ENCODE assay signal across 1 cellular context in the genomic region with DNA sequence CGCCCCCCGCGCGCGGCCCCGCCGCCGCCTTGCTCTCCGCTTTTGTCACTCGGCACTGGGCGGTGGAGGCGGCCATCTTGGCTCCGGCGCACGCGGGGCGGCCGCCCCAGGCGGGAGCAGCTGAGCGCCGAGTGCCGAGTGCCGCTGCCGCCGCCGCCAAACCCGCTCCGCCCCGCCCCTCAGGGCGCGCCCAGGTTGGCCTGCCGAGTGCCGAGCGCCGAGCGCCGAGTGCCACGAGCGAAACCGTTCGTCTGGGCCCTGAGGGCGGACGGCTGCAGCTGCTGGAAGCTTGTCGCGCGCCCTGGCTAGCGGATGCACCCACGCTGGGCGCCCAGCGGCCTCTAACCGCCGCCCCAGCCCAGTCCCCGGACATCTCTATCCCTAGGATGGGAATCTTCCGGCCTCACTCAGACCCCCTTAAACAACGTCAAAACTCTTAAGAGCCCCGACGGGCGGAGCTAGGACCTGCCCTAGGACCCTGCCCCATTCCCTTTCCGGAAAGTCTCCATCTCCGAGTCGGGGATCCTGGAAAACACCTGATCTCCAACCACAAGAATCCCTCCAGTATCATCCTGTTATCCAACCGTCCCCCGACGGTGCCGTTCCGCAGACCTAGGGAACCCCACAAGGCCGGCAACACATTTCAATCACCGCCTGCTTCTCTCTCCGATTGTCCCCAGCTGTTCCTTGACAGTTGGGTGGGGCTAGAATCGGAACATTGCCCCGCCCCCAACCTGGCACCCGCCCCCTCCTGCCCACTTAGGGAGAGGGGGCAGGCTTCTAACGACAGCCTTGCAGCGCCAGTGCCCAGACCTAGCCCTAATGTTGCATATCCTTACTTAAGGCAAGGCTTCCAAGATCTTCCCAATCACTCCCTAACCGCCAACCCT.
A peak's percentile ranks its signal among the peaks of the same experiment; 100 is the strongest.
TF ChIP-seq lines count a peak whose summit lies in the region.

No MANE protein-coding gene starts in this region.

TF ChIP-seq in HCT116, 20 proteins besides CTCF, POLR2A, EP300 and RAD21:
- TF ChIP-seq, protein P1, sequence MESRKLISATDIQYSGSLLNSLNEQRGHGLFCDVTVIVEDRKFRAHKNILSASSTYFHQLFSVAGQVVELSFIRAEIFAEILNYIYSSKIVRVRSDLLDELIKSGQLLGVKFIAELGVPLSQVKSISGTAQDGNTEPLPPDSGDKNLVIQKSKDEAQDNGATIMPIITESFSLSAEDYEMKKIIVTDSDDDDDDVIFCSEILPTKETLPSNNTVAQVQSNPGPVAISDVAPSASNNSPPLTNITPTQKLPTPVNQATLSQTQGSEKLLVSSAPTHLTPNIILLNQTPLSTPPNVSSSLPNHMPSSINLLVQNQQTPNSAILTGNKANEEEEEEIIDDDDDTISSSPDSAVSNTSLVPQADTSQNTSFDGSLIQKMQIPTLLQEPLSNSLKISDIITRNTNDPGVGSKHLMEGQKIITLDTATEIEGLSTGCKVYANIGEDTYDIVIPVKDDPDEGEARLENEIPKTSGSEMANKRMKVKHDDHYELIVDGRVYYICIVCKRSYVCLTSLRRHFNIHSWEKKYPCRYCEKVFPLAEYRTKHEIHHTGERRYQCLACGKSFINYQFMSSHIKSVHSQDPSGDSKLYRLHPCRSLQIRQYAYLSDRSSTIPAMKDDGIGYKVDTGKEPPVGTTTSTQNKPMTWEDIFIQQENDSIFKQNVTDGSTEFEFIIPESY (IDR thresholded peaks at IDR 0.05; ENCODE audit: extremely low read depth, insufficient replicate concordance, low read length): no peak
- peak; percentile 72 for TF ChIP-seq SP1 (IDR thresholded peaks at IDR 0.05; ENCODE audit: low read depth)
- TF ChIP-seq ZNF274 (IDR thresholded peaks at IDR 0.05; ENCODE audit: low read depth, low read length): no peak
- TF ChIP-seq SRF (IDR thresholded peaks at IDR 0.05; ENCODE audit: low read depth): peak; percentile 93
- TF ChIP-seq YY1 (IDR thresholded peaks at IDR 0.05; ENCODE audit: extremely low read depth, insufficient replicate concordance, low read depth, low read length): peak; percentile 96
- no peak for TF ChIP-seq CEBPB (IDR thresholded peaks at IDR 0.05; ENCODE audit: low read depth)
- no peak for TF ChIP-seq ELF1 (IDR thresholded peaks at IDR 0.05; ENCODE audit: borderline replicate concordance, low read depth)
- TF ChIP-seq, protein P2, sequence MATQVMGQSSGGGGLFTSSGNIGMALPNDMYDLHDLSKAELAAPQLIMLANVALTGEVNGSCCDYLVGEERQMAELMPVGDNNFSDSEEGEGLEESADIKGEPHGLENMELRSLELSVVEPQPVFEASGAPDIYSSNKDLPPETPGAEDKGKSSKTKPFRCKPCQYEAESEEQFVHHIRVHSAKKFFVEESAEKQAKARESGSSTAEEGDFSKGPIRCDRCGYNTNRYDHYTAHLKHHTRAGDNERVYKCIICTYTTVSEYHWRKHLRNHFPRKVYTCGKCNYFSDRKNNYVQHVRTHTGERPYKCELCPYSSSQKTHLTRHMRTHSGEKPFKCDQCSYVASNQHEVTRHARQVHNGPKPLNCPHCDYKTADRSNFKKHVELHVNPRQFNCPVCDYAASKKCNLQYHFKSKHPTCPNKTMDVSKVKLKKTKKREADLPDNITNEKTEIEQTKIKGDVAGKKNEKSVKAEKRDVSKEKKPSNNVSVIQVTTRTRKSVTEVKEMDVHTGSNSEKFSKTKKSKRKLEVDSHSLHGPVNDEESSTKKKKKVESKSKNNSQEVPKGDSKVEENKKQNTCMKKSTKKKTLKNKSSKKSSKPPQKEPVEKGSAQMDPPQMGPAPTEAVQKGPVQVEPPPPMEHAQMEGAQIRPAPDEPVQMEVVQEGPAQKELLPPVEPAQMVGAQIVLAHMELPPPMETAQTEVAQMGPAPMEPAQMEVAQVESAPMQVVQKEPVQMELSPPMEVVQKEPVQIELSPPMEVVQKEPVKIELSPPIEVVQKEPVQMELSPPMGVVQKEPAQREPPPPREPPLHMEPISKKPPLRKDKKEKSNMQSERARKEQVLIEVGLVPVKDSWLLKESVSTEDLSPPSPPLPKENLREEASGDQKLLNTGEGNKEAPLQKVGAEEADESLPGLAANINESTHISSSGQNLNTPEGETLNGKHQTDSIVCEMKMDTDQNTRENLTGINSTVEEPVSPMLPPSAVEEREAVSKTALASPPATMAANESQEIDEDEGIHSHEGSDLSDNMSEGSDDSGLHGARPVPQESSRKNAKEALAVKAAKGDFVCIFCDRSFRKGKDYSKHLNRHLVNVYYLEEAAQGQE (IDR thresholded peaks at IDR 0.05; ENCODE audit: low read depth): no peak
- no peak for TF ChIP-seq CBX3 (IDR thresholded peaks at IDR 0.05; ENCODE audit: low read depth)
- peak; percentile 76; the same call in 1 of the 2 replicates for TF ChIP-seq SIN3A (IDR thresholded peaks at IDR 0.05; ENCODE audit: low read depth)
- TF ChIP-seq JUND (IDR thresholded peaks at IDR 0.05): no peak
- TF ChIP-seq, protein P3, sequence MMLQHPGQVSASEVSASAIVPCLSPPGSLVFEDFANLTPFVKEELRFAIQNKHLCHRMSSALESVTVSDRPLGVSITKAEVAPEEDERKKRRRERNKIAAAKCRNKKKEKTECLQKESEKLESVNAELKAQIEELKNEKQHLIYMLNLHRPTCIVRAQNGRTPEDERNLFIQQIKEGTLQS (IDR thresholded peaks at IDR 0.05): no peak
- TF ChIP-seq ZFX (IDR thresholded peaks at IDR 0.05): no peak
- TF ChIP-seq, protein P4, sequence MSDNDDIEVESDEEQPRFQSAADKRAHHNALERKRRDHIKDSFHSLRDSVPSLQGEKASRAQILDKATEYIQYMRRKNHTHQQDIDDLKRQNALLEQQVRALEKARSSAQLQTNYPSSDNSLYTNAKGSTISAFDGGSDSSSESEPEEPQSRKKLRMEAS (IDR thresholded peaks at IDR 0.05): peak; percentile 85
- TF ChIP-seq EGR1 (IDR thresholded peaks at IDR 0.05; ENCODE audit: low read depth): no peak
- TF ChIP-seq TCF7L2 (IDR thresholded peaks at IDR 0.05; ENCODE audit: borderline replicate concordance, extremely low read depth, insufficient read depth, insufficient read length): peak; percentile 48
- TF ChIP-seq EZH2phosphoT487 (IDR thresholded peaks at IDR 0.05; ENCODE audit: borderline replicate concordance): no peak
- no peak for TF ChIP-seq EZH2 (IDR thresholded peaks at IDR 0.05)
- peak; percentile 65 for TF ChIP-seq POLR2AphosphoS5 (IDR thresholded peaks at IDR 0.05; ENCODE audit: low read depth, low read length)
- TF ChIP-seq FOSL1 (IDR thresholded peaks at IDR 0.05; ENCODE audit: low read depth): no peak
